27 cellular contexts compared by ENCODE assay signal in genomic region chr15:71274448-71274798, GRCh38.
DNase-seq lines count a peak whose midpoint lies in the region; FAIRE-seq and TF ChIP-seq lines count a peak whose summit lies in the region.
"Had no signal": no experiment of that assay in that cellular context is flagged by ENCODE, and none has a peak within 500 bp of the region (broad histone marks: within the 10 kb centered on the region; RNA-seq: fewer than 3 reads in every experiment).

No MANE protein-coding gene starts in this region.

- H4K5ac ChIP-seq in H1 (ENCODE audit: insufficient read length, low read depth, low read length): no peak overlapping the region

- H3K79me2 ChIP-seq in PC-9 (ENCODE audit: low read depth): peaks cover 17% of the 10 kb centered on the region
- no peaks in the 10 kb centered on the region for H3K79me2 ChIP-seq in H1 (ENCODE audit: control insufficient read depth in 1 of 2, insufficient read depth in 2 of 2, low read length in 2 of 2)

- H4K91ac ChIP-seq in H1 (replicated peaks; ENCODE audit: insufficient read length, low read length): no peak overlapping the region

- FAIRE-seq in H1 (lab: Jason Lieb, UNC): no peak

- BruUV-seq in A673 (replicated peaks; lab: Mats Ljungman, UMichigan) (no TSS peak), PC-9 (replicated peaks; lab: Mats Ljungman, UMichigan) (no TSS peak)

- no peak for TF ChIP-seq RAD21 in H1 (IDR thresholded peaks at IDR 0.05 in 1 of 2, conservative IDR thresholded peaks at IDR 0.05 in 1 of 2; ENCODE audit: low read depth in 2 of 2, low read length in 2 of 2)

- no peak for TF ChIP-seq EP300 in H1 (IDR thresholded peaks at IDR 0.05; ENCODE audit: borderline replicate concordance in 1 of 2, low read depth in 2 of 2, low read length in 2 of 2)

- H2BK15ac ChIP-seq in H1 (ENCODE audit: low read length): no peak overlapping the region

- POLR2A ChIA-PET in A673 (lab: Charles Lee; ENCODE audit: low non-redundant PET): no interaction called here
- POLR2A ChIA-PET in PC-9 (lab: Charles Lee; ENCODE audit: unreplicated experiment): interaction anchor here (0.5 kb wide), 1 partner anchor 178 kb away, joined by 3 read pairs; no protein-coding TSS in a partner anchor
- POLR2A ChIA-PET in H1 (lab: Charles Lee; ENCODE audit: partially characterized antibody): interaction anchor here (0.7 kb wide), 1 partner anchor 191 kb away, joined by 3 read pairs; no protein-coding TSS in a partner anchor
- POLR2A ChIA-PET in GM10248 (lab: Yijun Ruan, JAX): no interaction called here

- H3K27ac ChIP-seq in A673 (ENCODE audit: low read depth, low read length, poor library complexity, severe bottlenecking): peak overlapping the region; percentile 70
- peak overlapping the region; percentile 99 for H3K27ac ChIP-seq in PC-9
- H3K27ac ChIP-seq in H1 (ENCODE audit: low read depth, low read length): no peak overlapping the region
- H3K27ac ChIP-seq: upper lobe of left lung had no signal

- H3K4me3 ChIP-seq in A673 (ENCODE audit: low read depth, low read length, poor library complexity, severe bottlenecking) (no peak overlapping the region), PC-9 (no peak overlapping the region), H1 (ENCODE audit: extremely low read depth in 1 of 4, insufficient read depth in 2 of 4, low read depth in 3 of 4, low read length in 4 of 4) (no peak overlapping the region)
- H3K4me3 ChIP-seq: HAP-1, skin epidermis, upper lobe of left lung had no signal

- no peak overlapping the region for H2BK12ac ChIP-seq in H1 (ENCODE audit: low read depth, low read length)

- H3F3A ChIP-seq in PC-9 (ENCODE audit: insufficient read depth, low read depth): peaks cover 58% of the 10 kb centered on the region

- H3K9me3 ChIP-seq in A673 (ENCODE audit: low read depth, low read length, poor library complexity, severe bottlenecking): no peaks in the 10 kb centered on the region
- H3K9me3 ChIP-seq in PC-9 (ENCODE audit: insufficient read depth, low read depth): no peaks in the 10 kb centered on the region
- no peaks in the 10 kb centered on the region for H3K9me3 ChIP-seq in H1 (ENCODE audit: insufficient read depth in 2 of 2, low read depth in 1 of 2, low read length in 1 of 2)
- H3K9me3 ChIP-seq: HAP-1 had no signal

- TF ChIP-seq CTCF in A673 (conservative IDR thresholded peaks at IDR 0.05; ENCODE audit: low read depth, low read length) (no peak), PC-9 (conservative IDR thresholded peaks at IDR 0.05) (no peak), H1 (IDR thresholded peaks at IDR 0.05; ENCODE audit: control extremely low read depth in 1 of 3, insufficient read depth in 1 of 3, low read depth in 1 of 3, low read length in 3 of 3) (no peak), GM10248 (IDR thresholded peaks at IDR 0.05; ENCODE audit: control extremely low read depth, extremely low read depth, low read depth, missing control alignments) (no peak)

- no peaks in the 10 kb centered on the region for H3K36me3 ChIP-seq in A673 (ENCODE audit: insufficient read depth, low read length, poor library complexity, severe bottlenecking)
- H3K36me3 ChIP-seq in PC-9 (ENCODE audit: low read depth): no peaks in the 10 kb centered on the region
- H3K36me3 ChIP-seq in H1 (ENCODE audit: control insufficient read depth in 2 of 4, insufficient read depth in 4 of 4, low read length in 3 of 4): no peaks in the 10 kb centered on the region
- H3K36me3 ChIP-seq: HAP-1, upper lobe of left lung had no signal

- no peak overlapping the region for H2BK5ac ChIP-seq in H1 (ENCODE audit: low read depth, low read length)

- H3K56ac ChIP-seq in H1 (replicated peaks; ENCODE audit: insufficient read length, low read depth, low read length): no peak overlapping the region

- no peak overlapping the region for H4K8ac ChIP-seq in H1 (ENCODE audit: extremely low read depth, insufficient read depth, low read length)

- H3K4me2 ChIP-seq in PC-9 (peak overlapping the region; percentile 58), H1 (ENCODE audit: insufficient read depth in 1 of 2, low read depth in 2 of 2, low read length in 2 of 2) (no peak overlapping the region)

- no peaks in the 10 kb centered on the region for H3K9me2 ChIP-seq in PC-9 (ENCODE audit: insufficient read depth)

- intact Hi-C loops in A673 (cut with micrococcal nuclease; ENCODE audit: unreplicated experiment) (no loop called here), PC-9 (cut with micrococcal nuclease; ENCODE audit: unreplicated experiment) (loop anchor here (10.0 kb wide), 1 partner anchor 380 kb away; the partner anchor contains the start of genes LRRC49 and THAP10)

- H2BK120ac ChIP-seq in H1 (replicated peaks; ENCODE audit: low read depth, low read length): peak overlapping the region; percentile 26

- H2AFZ ChIP-seq in PC-9 (no peak overlapping the region), H1 (ENCODE audit: low read length) (no peak overlapping the region)

- H4K20me1 ChIP-seq in PC-9 (ENCODE audit: insufficient read depth) (no peaks in the 10 kb centered on the region), H1 (replicated peaks in 1 of 2; ENCODE audit: control insufficient read depth in 1 of 2, insufficient read depth in 2 of 2, low read length in 2 of 2) (no peaks in the 10 kb centered on the region)

- H2BK20ac ChIP-seq in H1 (ENCODE audit: low read length): peak overlapping the region; percentile 66; the same call in 1 of the 2 replicates

- CTCF ChIA-PET in A673 (lab: Charles Lee) (no interaction called here), PC-9 (lab: Charles Lee) (no interaction called here), H1 (lab: Charles Lee; ENCODE audit: partially characterized antibody) (interaction anchor here (1.3 kb wide), 1 partner anchor 169 kb away, joined by 4 read pairs; no protein-coding TSS in a partner anchor), GM10248 (lab: Yijun Ruan, JAX) (no interaction called here)

- H3K79me1 ChIP-seq in H1 (ENCODE audit: low read depth, low read length): no peaks in the 10 kb centered on the region; the same call in 1 of the 2 replicates

- H3K27me3 ChIP-seq in A673 (replicated peaks; ENCODE audit: insufficient read depth, low read depth, low read length, poor library complexity) (no peaks in the 10 kb centered on the region), PC-9 (ENCODE audit: insufficient read depth, low read depth) (no peaks in the 10 kb centered on the region), H1 (replicated peaks in 1 of 4; ENCODE audit: control insufficient read depth in 3 of 4, extremely low read depth in 1 of 4, insufficient read depth in 3 of 4, low read length in 3 of 4) (no peaks in the 10 kb centered on the region)
- H3K27me3 ChIP-seq: upper lobe of left lung had no signal

- no peak overlapping the region for H3K4ac ChIP-seq in H1 (replicated peaks; ENCODE audit: insufficient read length, low read depth, low read length)

- no peak overlapping the region for H3K23ac ChIP-seq in H1 (ENCODE audit: insufficient read length)

- H3K14ac ChIP-seq in H1 (ENCODE audit: insufficient read length): no peak overlapping the region

- H3K9ac ChIP-seq in H1 (replicated peaks in 1 of 4; ENCODE audit: extremely low read depth in 1 of 4, low read depth in 3 of 4, low read length in 3 of 4): no peak overlapping the region

- no peak for DNase-seq in A673 (ENCODE audit: low spot score)
- no peak for DNase-seq in PC-9
- no peak for DNase-seq in H1 (ENCODE audit: low read depth in 1 of 2, low spot score in 2 of 2)
- DNase-seq in occipital lobe (lab: John Stamatoyannopoulos, UW): peak; percentile 7
- no peak for DNase-seq in GM10248 (ENCODE audit: extremely low spot score)
- no peak for DNase-seq in NCI-H345 treated with DMSO at 0.1 percent for 48 hours (lab: John Stamatoyannopoulos, UW; ENCODE audit: unreplicated experiment)
- no peak for DNase-seq in NCI-H774 (lab: John Stamatoyannopoulos, UW)
- DNase-seq in dermis blood vessel endothelial cell: no peak
- DNase-seq: activated CD8-positive, alpha-beta T cell treated with anti-CD3 and anti-CD28 coated beads for 36 hours; activated naive CD4-positive, alpha-beta T cell treated with anti-CD3 and anti-CD28 coated beads, Interleukin-2, amount 50 U/mL, for 16 hours; C1 segment of cervical spinal cord; DMS79 treated with DMSO at 0.1 percent for 48 hours; endodermal cell; GF-D8; hypothalamus; immature natural killer cell; Karpas-422; MV-4-11; naive B cell; NCI-H510A treated with DMSO at 0.1 percent for 48 hours; nucleus accumbens; SHP77 treated with DMSO at 0.1 percent for 48 hours; stimulated activated CD8-positive, alpha-beta memory T cell treated with anti-CD3 and anti-CD28 coated beads, Interleukin-4, amount 100 ng/mL, for 48 hours; T-helper 1 cell; upper lobe of left lung had no signal

- no peak for TF ChIP-seq POLR2A in H1 (IDR thresholded peaks at IDR 0.05; ENCODE audit: control extremely low read depth in 1 of 2, low read depth in 2 of 2, low read length in 2 of 2)

- no peak overlapping the region for H3K18ac ChIP-seq in H1 (ENCODE audit: extremely low read depth, low read length)

- H2AK5ac ChIP-seq in H1 (ENCODE audit: low read depth, low read length): no peak overlapping the region

- H3K23me2 ChIP-seq in H1 (ENCODE audit: low read depth, low read length): no peaks in the 10 kb centered on the region

- 86% methylated on average over 1 of the region's 1 CpG; no CpG with 5 or more reads in 1 of the 2 experiments for WGBS in H1 (ENCODE audit: extremely low coverage in 1 of 2, insufficient coverage in 1 of 2, insufficient read length in 1 of 2, insufficient replicate concordance in 2 of 2, low coverage in 1 of 2, low lambda C conversion rate in 2 of 2, missing lambda C conversion rate in 1 of 2), 2 experiments

- H3K4me1 ChIP-seq in A673 (ENCODE audit: insufficient read depth, low read length, poor library complexity, severe bottlenecking) (peaks cover 53% of the 10 kb centered on the region), PC-9 (replicated peaks; ENCODE audit: insufficient read depth) (peaks cover 70% of the 10 kb centered on the region), H1 (replicated peaks in 1 of 4; ENCODE audit: control insufficient read depth in 3 of 4, insufficient read depth in 4 of 4, low read length in 3 of 4) (no peaks in the 10 kb centered on the region)

TF ChIP-seq in H1, 55 proteins besides CTCF, POLR2A, EP300 and RAD21 (continues in another document):
- no peak for TF ChIP-seq CHD1 (IDR thresholded peaks at IDR 0.05; ENCODE audit: low read depth, low read length)

Comparison
In these comparisons a context has a peak if more than half of its experiments do, and no peak if none do; other contexts are left out.
1. POLR2A ChIA-PET loops: an anchor here in PC-9 (0.5 kb wide) and H1 (0.7 kb wide); none called in A673 and GM10248.